ENCODE assay signal across 22 cellular contexts in the genomic region with DNA sequence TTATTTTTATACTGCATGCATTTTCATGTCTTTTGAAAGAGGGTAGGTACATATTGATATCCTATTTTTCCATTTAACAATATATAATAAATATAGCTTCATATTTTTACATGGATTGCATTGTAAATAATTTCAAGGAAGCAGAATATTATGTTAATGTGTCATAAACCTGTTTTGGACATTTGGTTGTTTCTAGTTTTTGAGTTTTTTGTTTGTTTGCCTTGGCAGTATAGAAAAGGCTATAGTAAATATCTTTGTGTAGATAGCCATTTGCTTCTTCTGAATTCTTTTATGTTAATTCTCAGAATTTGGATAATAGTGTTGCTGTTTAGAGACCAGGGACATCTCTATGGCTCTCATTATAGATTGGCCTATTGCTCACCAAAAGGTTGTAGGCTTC.
"Had no signal": no experiment of that assay in that cellular context is flagged by ENCODE, and none has a peak within 500 bp of the region (broad histone marks: within the 10 kb centered on the region; RNA-seq: fewer than 3 reads in every experiment).

No MANE protein-coding gene starts in this region.

- DNase-seq: dermis blood vessel endothelial cell; dorsolateral prefrontal cortex; effector CD4-positive, alpha-beta T cell; effector memory CD4-positive, alpha-beta T cell; foreskin keratinocyte; heart left ventricle; hypothalamus; immature natural killer cell; islet precursor cell; left cardiac atrium; left lung; left ventricle myocardium superior; lower lobe of right lung; mesenchymal stem cell; mucosa of descending colon had no signal

- H3K9me3 ChIP-seq: esophagus muscularis mucosa, gastroesophageal sphincter, heart left ventricle, left lung, lower lobe of right lung, mucosa of descending colon had no signal

- H3K27me3 ChIP-seq: dorsolateral prefrontal cortex, esophagus muscularis mucosa, foreskin keratinocyte, gastroesophageal sphincter, heart left ventricle, hepatocyte, left lung had no signal

- H2AFZ ChIP-seq: hepatocyte had no signal

- ATAC-seq: foreskin keratinocyte, gastroesophageal sphincter, heart left ventricle, left cardiac atrium, left lung, left ventricle myocardium superior, lower lobe of right lung, mucosa of descending colon had no signal

- FAIRE-seq: colon, endothelial cell of umbilical vein, frontal cortex had no signal

- H3K36me3 ChIP-seq: esophagus muscularis mucosa, gastroesophageal sphincter, heart left ventricle, left lung, lower lobe of right lung had no signal

- H3K27ac ChIP-seq: coronary artery, dorsolateral prefrontal cortex, esophagus muscularis mucosa, foreskin keratinocyte, gastroesophageal sphincter, heart left ventricle, hepatocyte, left lung, lower lobe of right lung had no signal

- H3K4me3 ChIP-seq: coronary artery, dorsolateral prefrontal cortex, esophagus muscularis mucosa, gastroesophageal sphincter, heart left ventricle, hepatocyte, left lung, lower lobe of right lung, mucosa of descending colon had no signal

- H3K4me2 ChIP-seq: hepatocyte had no signal

- H3K79me2 ChIP-seq: hepatocyte had no signal
